ENCODE assay signal across 18 cellular contexts in genomic region chr9:83630938-83631457, GRCh38. TPM values are rescaled to one million over a fixed set of nuclear protein-coding genes. Genes with fewer than 3 reads are reported as not detected.
A peak's percentile ranks its signal among the peaks of the same experiment; 100 is the strongest.
DNase-seq lines count a peak whose midpoint lies in the region; ATAC-seq, FAIRE-seq and TF ChIP-seq lines count a peak whose summit lies in the region.
"Had no signal": no experiment of that assay in that cellular context is flagged by ENCODE, and none has a peak within 500 bp of the region (broad histone marks: within the 10 kb centered on the region; RNA-seq: fewer than 3 reads in every experiment).

No MANE protein-coding gene starts in this region.

- BruUV-seq in HepG2 (replicated peaks; lab: Mats Ljungman, UMichigan) (no TSS peak), Calu3 (replicated peaks; lab: Mats Ljungman, UMichigan) (no TSS peak)

- WGBS in HepG2 (ENCODE audit: low lambda C conversion rate) = 96% methylated on average over 11 of the region's 11 CpGs
- 77% methylated on average over 11 of the region's 11 CpGs for WGBS in right lobe of liver (ENCODE audit: insufficient coverage, low coverage, low lambda C conversion rate, missing lambda C conversion rate)
- WGBS in hepatocyte (ENCODE audit: low lambda C conversion rate, missing lambda C conversion rate) = 9% methylated on average over 8 of the region's 11 CpGs
- 27 to 37% methylated on average over 11 of the region's 11 CpGs for WGBS in lower leg skin, 2 donors

- H3K4me3 ChIP-seq in HepG2 (replicated peaks in 1 of 3; ENCODE audit: insufficient read depth in 1 of 3, low read depth in 2 of 3, low read length in 3 of 3) (no peak overlapping the region), right lobe of liver (no peak overlapping the region), NT2/D1 (ENCODE audit: insufficient read length, low read depth) (no peak overlapping the region), hepatocyte (no peak overlapping the region), upper lobe of right lung (no peak overlapping the region), lower leg skin (ENCODE audit: low read depth, poor library complexity, severe bottlenecking) (no peak overlapping the region)
- H3K4me3 ChIP-seq: adrenal gland, GM12878, transverse colon had no signal

- TF ChIP-seq EP300 in HepG2 (IDR thresholded peaks at IDR 0.05; ENCODE audit: low read depth in 2 of 2, low read length in 2 of 2) (no peak), HepG2 (CRISPR knock-in tag; IDR thresholded peaks at IDR 0.05; ENCODE audit: borderline replicate concordance) (no peak)

- no peaks in the 10 kb centered on the region for H3K9me3 Mint-ChIP-seq in Calu3 (ENCODE audit: low read depth, unreplicated experiment)
- H3K9me3 Mint-ChIP-seq: activated T-cell treated with anti-CD3 and anti-CD28 coated beads, Interleukin-2, amount 50 U/mL, for 4 hours; T-cell had no signal

- no peak for FAIRE-seq in HepG2 (lab: Jason Lieb, UNC)
- FAIRE-seq: GM12878, keratinocyte had no signal

- no peaks in the 10 kb centered on the region for H3K4me1 Mint-ChIP-seq in Calu3 (ENCODE audit: low read depth, unreplicated experiment)

- no peaks in the 10 kb centered on the region for H3K9me2 ChIP-seq in hepatocyte (replicated peaks; ENCODE audit: insufficient read depth)

- no peak overlapping the region for H3K4me2 ChIP-seq in HepG2 (ENCODE audit: low read depth, low read length)
- peak overlapping the region; percentile 41 for H3K4me2 ChIP-seq in hepatocyte

- H3K27ac Mint-ChIP-seq in Calu3 (ENCODE audit: unreplicated experiment) = no peak overlapping the region
- H3K27ac Mint-ChIP-seq: progenitor cell of endocrine pancreas had no signal

- H3K27me3 ChIP-seq in HepG2 (ENCODE audit: control insufficient read depth in 1 of 2, insufficient read depth in 2 of 2, low read length in 2 of 2) (no peaks in the 10 kb centered on the region), right lobe of liver (no peaks in the 10 kb centered on the region), NT2/D1 (ENCODE audit: insufficient read depth, insufficient read length) (no peaks in the 10 kb centered on the region), hepatocyte (no peaks in the 10 kb centered on the region), upper lobe of right lung (no peaks in the 10 kb centered on the region)
- H3K27me3 ChIP-seq: adrenal gland, transverse colon had no signal

- peaks cover 44% of the 10 kb centered on the region for H3K4me1 ChIP-seq in HepG2 (ENCODE audit: insufficient read depth, low read length)
- peaks cover 0 to 31% (median 15%) of the 10 kb centered on the region in 4 donors for H3K4me1 ChIP-seq in right lobe of liver
- no peaks in the 10 kb centered on the region for H3K4me1 ChIP-seq in NT2/D1 (ENCODE audit: insufficient read depth, insufficient read length)
- H3K4me1 ChIP-seq in hepatocyte (ENCODE audit: insufficient read depth) = peaks cover 5% of the 10 kb centered on the region
- no peaks in the 10 kb centered on the region for H3K4me1 ChIP-seq in upper lobe of right lung
- H3K4me1 ChIP-seq: adrenal gland had no signal

- H3K36me3 Mint-ChIP-seq in Calu3 (ENCODE audit: insufficient read depth, unreplicated experiment) = peaks cover 15% of the 10 kb centered on the region

- ATAC-seq in HepG2 (no peak), right lobe of liver (no peak), upper lobe of right lung (peak; percentile 35)
- ATAC-seq: activated T-cell treated with anti-CD3 and anti-CD28 coated beads, Interleukin-2, amount 50 U/mL, for 4 hours; GM12878; T-cell had no signal

- intact Hi-C loops in HepG2 (cut with micrococcal nuclease; ENCODE audit: unreplicated experiment) (no loop called here), right lobe of liver (cut with DNase I) (no loop called here), upper lobe of right lung (cut with DNase I) (no loop called here), Calu3 (cut with micrococcal nuclease; ENCODE audit: unreplicated experiment) (no loop called here), lower leg skin (cut with DNase I; ENCODE audit: low total_unique reads) (no loop called here)

- no peak overlapping the region for H2AFZ ChIP-seq in HepG2 (ENCODE audit: low read length)
- H2AFZ ChIP-seq in hepatocyte = no peak overlapping the region

- CTCF ChIA-PET in HepG2 (lab: Yijun Ruan, JAX; ENCODE audit: low intra/inter-chr PET ratio, low total read pairs) = no interaction called here
- CTCF ChIA-PET in Calu3 (lab: Charles Lee) = interaction anchor here (0.6 kb wide), 1 partner anchor 1280 kb away, joined by 3 read pairs; no protein-coding TSS in a partner anchor

- H3K27ac ChIP-seq in HepG2 (ENCODE audit: extremely low read length, insufficient read depth, low read length) (peak overlapping the region; percentile 95), right lobe of liver (peak overlapping the region in 1 of 3 donors; percentile 76), hepatocyte (no peak overlapping the region), upper lobe of right lung (no peak overlapping the region)
- H3K27ac ChIP-seq: adrenal gland, transverse colon had no signal

- no peaks in the 10 kb centered on the region for H3K27me3 Mint-ChIP-seq in Calu3 (ENCODE audit: unreplicated experiment)
- H3K27me3 Mint-ChIP-seq: progenitor cell of endocrine pancreas, T-cell had no signal

- H3K4me3 Mint-ChIP-seq in Calu3 (ENCODE audit: low read depth, unreplicated experiment) = no peak overlapping the region
- H3K4me3 Mint-ChIP-seq: activated T-cell treated with anti-CD3 and anti-CD28 coated beads, Interleukin-2, amount 50 U/mL, for 4 hours; T-cell had no signal

- TF ChIP-seq POLR2A in HepG2 (IDR thresholded peaks at IDR 0.05; ENCODE audit: insufficient read depth in 1 of 2, low read depth in 2 of 2, low read length in 2 of 2) = no peak
- TF ChIP-seq POLR2A in right lobe of liver (IDR thresholded peaks at IDR 0.05) = no peak
- TF ChIP-seq POLR2A in lower leg skin (IDR thresholded peaks at IDR 0.05) = no peak

- H3K79me2 ChIP-seq in HepG2 (ENCODE audit: insufficient read depth, low read length) (no peaks in the 10 kb centered on the region), hepatocyte (no peaks in the 10 kb centered on the region)

- no peak for TF ChIP-seq RAD21 in HepG2 (CRISPR knock-in tag; IDR thresholded peaks at IDR 0.05)

- H4K20me1 ChIP-seq in HepG2 (ENCODE audit: insufficient read depth, low read length) (no peaks in the 10 kb centered on the region), hepatocyte (ENCODE audit: insufficient read depth, poor library complexity, severe bottlenecking) (no peaks in the 10 kb centered on the region)

- DNase-seq in HepG2 (ENCODE audit: low spot score) (no peak), right lobe of liver (no peak), NT2/D1 (ENCODE audit: low read depth, low spot score) (peak; percentile 90), hepatocyte (ENCODE audit: low spot score) (no peak), upper lobe of right lung (no peak), Calu3 (no peak), HT-29 (ENCODE audit: low spot score) (no peak), lower leg skin (ENCODE audit: low spot score in 2 of 2) (no peak)
- DNase-seq: activated CD4-positive, alpha-beta T cell treated with anti-CD3 and anti-CD28 coated beads for 4 hours; activated T-cell treated with anti-CD3 and anti-CD28 coated beads, Interleukin-2, amount 50 U/mL, for 4 hours; adrenal gland; DND-41; NCI-H2081 treated with DMSO at 0.1 percent for 48 hours; T-cell; transverse colon had no signal

- in situ Hi-C loops in HepG2 (cut with HindIII; ENCODE audit: extremely low pct_ligation_motif_present, low pct_unique_long_range_greater_than_20kb) = no loop called here

- POLR2A ChIA-PET in HepG2 (lab: Yijun Ruan, JAX) = interaction anchor here (1.0 to 3.3 kb wide), 3 partner anchors 7 to 10 kb away, joined by 3 to 17 read pairs (median 11); partner anchors contain the start of gene IDNK

- peaks cover 2 to 4% of the 10 kb centered on the region in 2 experiments; a peak in 2 of 5 replicates for H3K36me3 ChIP-seq in HepG2 (replicated peaks in 1 of 2; ENCODE audit: control insufficient read depth in 1 of 2, insufficient read depth in 2 of 2, low read length in 2 of 2)
- peaks cover 0 to 7% (median 0%) of the 10 kb centered on the region in 4 donors for H3K36me3 ChIP-seq in right lobe of liver
- peaks cover 3% of the 10 kb centered on the region for H3K36me3 ChIP-seq in NT2/D1 (ENCODE audit: insufficient read depth, insufficient read length, low read length)
- H3K36me3 ChIP-seq in hepatocyte (replicated peaks; ENCODE audit: insufficient read depth, low read depth) = no peaks in the 10 kb centered on the region
- peaks cover 16% of the 10 kb centered on the region for H3K36me3 ChIP-seq in upper lobe of right lung
- H3K36me3 ChIP-seq: adrenal gland had no signal

- no peak overlapping the region for H3K9ac ChIP-seq in HepG2 (ENCODE audit: insufficient read depth, low read depth, low read length)
- H3K9ac ChIP-seq in NT2/D1 (ENCODE audit: insufficient read length, low read depth) = no peak overlapping the region

- TF ChIP-seq CTCF in HepG2 (CRISPR knock-in tag; IDR thresholded peaks at IDR 0.05) (no peak), right lobe of liver (IDR thresholded peaks at IDR 0.05) (no peak), hepatocyte (IDR thresholded peaks at IDR 0.05; ENCODE audit: poor library complexity) (no peak), upper lobe of right lung (IDR thresholded peaks at IDR 0.05) (no peak), Calu3 (IDR thresholded peaks at IDR 0.05; ENCODE audit: unreplicated experiment) (no peak), lower leg skin (IDR thresholded peaks at IDR 0.05) (no peak)

- H3K9me3 ChIP-seq in HepG2 (ENCODE audit: low read length) = no peaks in the 10 kb centered on the region
- H3K9me3 ChIP-seq in right lobe of liver = no peaks in the 10 kb centered on the region
- H3K9me3 ChIP-seq in NT2/D1 (ENCODE audit: insufficient read depth, low read length) = no peaks in the 10 kb centered on the region
- no peaks in the 10 kb centered on the region for H3K9me3 ChIP-seq in hepatocyte (ENCODE audit: low read depth)
- H3K9me3 ChIP-seq in upper lobe of right lung = no peaks in the 10 kb centered on the region
- H3K9me3 ChIP-seq: adrenal gland, transverse colon had no signal

RNA-seq across cellular contexts. Expression of gene IDNK, which starts 8.1 kb away (rescaled TPM):
- 4.8 and 6.3 TPM in 2 replicates for total RNA-seq in HepG2 (2016; rRNA removed; fragmentation: Illumina TruSeq; extraction: Trizol)
- 9.3 and 10.6 TPM in 2 replicates for total RNA-seq in HepG2 (2016; cell fraction: cytosol; rRNA removed; fragmentation: Illumina TruSeq; extraction: Trizol; ENCODE audit: low read depth)
- 4.5 and 4.6 TPM in 2 replicates for total RNA-seq in HepG2 (2016; cell fraction: insoluble cytoplasmic fraction; rRNA removed; fragmentation: Illumina TruSeq; extraction: Trizol)
- 9.1 and 12.0 TPM in 2 replicates for total RNA-seq in HepG2 (2016; cell fraction: membrane; rRNA removed; fragmentation: Illumina TruSeq; extraction: Trizol)
- 2.9 and 4.7 TPM in 2 replicates for total RNA-seq in HepG2 (2016; cell fraction: nucleus; rRNA removed; fragmentation: Illumina TruSeq; extraction: Trizol)
- 2.7 and 3.1 TPM in 2 replicates for polyA plus RNA-seq in HepG2 (2011; rRNA removed)
- 2.1 and 2.8 TPM in 2 replicates for polyA plus RNA-seq in HepG2 (2011; cell fraction: cytosol; rRNA removed)
- 2.7 and 3.4 TPM in 2 replicates for polyA plus RNA-seq in HepG2 (2011; cell fraction: nucleus; rRNA removed)
- 2.6 and 6.6 TPM in 2 replicates for polyA plus RNA-seq in HepG2 (2012)
- polyA plus RNA-seq in HepG2 (2016; cell fraction: cytosol; fragmentation: Illumina TruSeq; extraction: Trizol; ENCODE audit: low read depth) = 12.6 and 13.6 TPM in 2 replicates
- polyA plus RNA-seq in HepG2 (2016; cell fraction: insoluble cytoplasmic fraction; fragmentation: Illumina TruSeq; extraction: Trizol; ENCODE audit: low read depth) = 3.8 and 4.8 TPM in 2 replicates
- polyA plus RNA-seq in HepG2 (2016; cell fraction: membrane; fragmentation: Illumina TruSeq; extraction: Trizol; ENCODE audit: low read depth) = 8.6 and 10.0 TPM in 2 replicates
- 5.4 and 5.8 TPM in 2 replicates for polyA plus RNA-seq in HepG2 (2016; cell fraction: nucleus; fragmentation: Illumina TruSeq; extraction: Trizol; ENCODE audit: insufficient read depth, low read depth)
- 0.90 and 2.6 TPM in 2 replicates for polyA minus RNA-seq in HepG2 (2011; rRNA and poly(A)+ RNA removed; ENCODE audit: low replicate concordance)
- 0.79 and 2.3 TPM in 2 replicates for polyA minus RNA-seq in HepG2 (2011; cell fraction: cytosol; rRNA and poly(A)+ RNA removed)
- 1.7 and 2.5 TPM in 2 replicates for polyA minus RNA-seq in HepG2 (2011; cell fraction: nucleus; rRNA and poly(A)+ RNA removed)
- total RNA-seq in right lobe of liver = 10 to 100 TPM; 10.6 to 24.6 (median 17.8) TPM
- 5.3 and 11.1 TPM in 2 replicates for total RNA-seq in hepatocyte
- polyA plus RNA-seq in hepatocyte = 8.7 and 10.5 TPM in 2 replicates
- total RNA-seq in upper lobe of right lung = 6.2 TPM
- total RNA-seq in Calu3 (2022) = 3.7 and 4.2 TPM in 2 replicates
- total RNA-seq in HT-29 (2014; rRNA removed; shearing (Covaris generic)) = 1.8 and 3.3 TPM in 2 replicates
- 1 to 10 TPM in 2 of 4 donors, under 1 TPM in 2; 0.53 to 5.5 (median 2.2) TPM for total RNA-seq in lower leg skin
